1 cellular context compared by ENCODE assay signal in the genomic region with DNA sequence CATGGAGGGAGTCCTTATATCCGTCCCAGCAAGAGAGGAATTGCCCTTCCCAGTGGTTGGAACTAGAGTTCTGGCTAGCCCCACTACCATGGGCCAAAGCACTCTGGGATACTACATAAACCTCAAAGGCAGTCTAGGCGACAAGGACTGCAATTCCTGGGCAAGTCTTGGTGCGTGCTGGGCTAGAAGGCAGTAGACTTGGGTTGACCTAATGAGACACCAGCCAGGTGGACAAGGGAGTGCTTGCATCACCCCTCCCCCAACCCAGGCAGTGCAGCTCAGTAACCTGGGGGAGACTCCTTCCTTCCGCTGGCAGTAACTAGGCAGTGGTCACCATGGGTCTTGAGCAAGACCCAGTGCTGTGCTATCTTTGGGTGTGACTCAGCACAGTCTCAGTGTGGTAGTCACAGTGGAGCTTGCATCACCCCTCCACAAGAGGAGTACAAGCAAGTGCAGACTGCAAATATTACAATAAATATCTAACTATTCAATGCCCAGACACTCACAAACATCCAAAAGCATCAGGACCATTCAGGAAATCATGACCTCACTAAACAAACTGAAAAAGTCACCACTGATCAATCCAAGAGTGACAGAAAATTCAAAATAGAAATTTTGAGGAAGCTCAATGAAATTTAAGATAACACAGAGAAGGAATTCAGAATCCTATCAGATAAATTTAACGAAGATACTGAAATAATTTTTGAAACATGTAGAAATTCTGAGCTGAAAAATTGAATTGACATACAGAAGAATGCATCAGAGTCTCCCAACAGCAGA.
TF ChIP-seq lines count a peak whose summit lies in the region.

No MANE protein-coding gene starts in this region.

TF ChIP-seq in K562, 482 proteins besides CTCF, POLR2A, EP300 and RAD21 (continued from another document):
- TF ChIP-seq, protein P1, sequence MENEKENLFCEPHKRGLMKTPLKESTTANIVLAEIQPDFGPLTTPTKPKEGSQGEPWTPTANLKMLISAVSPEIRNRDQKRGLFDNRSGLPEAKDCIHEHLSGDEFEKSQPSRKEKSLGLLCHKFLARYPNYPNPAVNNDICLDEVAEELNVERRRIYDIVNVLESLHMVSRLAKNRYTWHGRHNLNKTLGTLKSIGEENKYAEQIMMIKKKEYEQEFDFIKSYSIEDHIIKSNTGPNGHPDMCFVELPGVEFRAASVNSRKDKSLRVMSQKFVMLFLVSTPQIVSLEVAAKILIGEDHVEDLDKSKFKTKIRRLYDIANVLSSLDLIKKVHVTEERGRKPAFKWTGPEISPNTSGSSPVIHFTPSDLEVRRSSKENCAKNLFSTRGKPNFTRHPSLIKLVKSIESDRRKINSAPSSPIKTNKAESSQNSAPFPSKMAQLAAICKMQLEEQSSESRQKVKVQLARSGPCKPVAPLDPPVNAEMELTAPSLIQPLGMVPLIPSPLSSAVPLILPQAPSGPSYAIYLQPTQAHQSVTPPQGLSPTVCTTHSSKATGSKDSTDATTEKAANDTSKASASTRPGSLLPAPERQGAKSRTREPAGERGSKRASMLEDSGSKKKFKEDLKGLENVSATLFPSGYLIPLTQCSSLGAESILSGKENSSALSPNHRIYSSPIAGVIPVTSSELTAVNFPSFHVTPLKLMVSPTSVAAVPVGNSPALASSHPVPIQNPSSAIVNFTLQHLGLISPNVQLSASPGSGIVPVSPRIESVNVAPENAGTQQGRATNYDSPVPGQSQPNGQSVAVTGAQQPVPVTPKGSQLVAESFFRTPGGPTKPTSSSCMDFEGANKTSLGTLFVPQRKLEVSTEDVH (IDR thresholded peaks at IDR 0.05; ENCODE audit: low read depth, partially characterized antibody) = peak; percentile 45
- TF ChIP-seq, protein P2, sequence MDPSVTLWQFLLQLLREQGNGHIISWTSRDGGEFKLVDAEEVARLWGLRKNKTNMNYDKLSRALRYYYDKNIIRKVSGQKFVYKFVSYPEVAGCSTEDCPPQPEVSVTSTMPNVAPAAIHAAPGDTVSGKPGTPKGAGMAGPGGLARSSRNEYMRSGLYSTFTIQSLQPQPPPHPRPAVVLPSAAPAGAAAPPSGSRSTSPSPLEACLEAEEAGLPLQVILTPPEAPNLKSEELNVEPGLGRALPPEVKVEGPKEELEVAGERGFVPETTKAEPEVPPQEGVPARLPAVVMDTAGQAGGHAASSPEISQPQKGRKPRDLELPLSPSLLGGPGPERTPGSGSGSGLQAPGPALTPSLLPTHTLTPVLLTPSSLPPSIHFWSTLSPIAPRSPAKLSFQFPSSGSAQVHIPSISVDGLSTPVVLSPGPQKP (CRISPR knock-in tag; IDR thresholded peaks at IDR 0.05) = no peak
- TF ChIP-seq FIP1L1 (IDR thresholded peaks at IDR 0.05; ENCODE audit: low read depth, low read length, poor library complexity, severe bottlenecking) = no peak
- peak; percentile 70; the same call in 1 of the 2 replicates for TF ChIP-seq BRD4 (IDR thresholded peaks at IDR 0.05)
- TF ChIP-seq, protein P3, sequence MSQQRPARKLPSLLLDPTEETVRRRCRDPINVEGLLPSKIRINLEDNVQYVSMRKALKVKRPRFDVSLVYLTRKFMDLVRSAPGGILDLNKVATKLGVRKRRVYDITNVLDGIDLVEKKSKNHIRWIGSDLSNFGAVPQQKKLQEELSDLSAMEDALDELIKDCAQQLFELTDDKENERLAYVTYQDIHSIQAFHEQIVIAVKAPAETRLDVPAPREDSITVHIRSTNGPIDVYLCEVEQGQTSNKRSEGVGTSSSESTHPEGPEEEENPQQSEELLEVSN (IDR thresholded peaks at IDR 0.05; ENCODE audit: borderline replicate concordance in 1 of 2, extremely low read depth in 1 of 2, insufficient read depth in 1 of 2, insufficient read length in 1 of 2, low read depth in 1 of 2, low read length in 1 of 2, poor library complexity in 1 of 2, severe bottlenecking in 1 of 2) = peak in 1 of 2 experiments; percentile 13
- no peak for TF ChIP-seq ZNF436 (CRISPR knock-in tag; IDR thresholded peaks at IDR 0.05)
- peak in 1 of 2 experiments; percentile 83; a peak in 1 of 4 replicates for TF ChIP-seq KDM4B (IDR thresholded peaks at IDR 0.05; ENCODE audit: borderline replicate concordance in 2 of 2, low read depth in 1 of 2)
- peak; percentile 95 for TF ChIP-seq SMARCA4 (IDR thresholded peaks at IDR 0.05)
- no peak for TF ChIP-seq ZNF445 (CRISPR knock-in tag; IDR thresholded peaks at IDR 0.05; ENCODE audit: low read depth)
- TF ChIP-seq KLF16 (IDR thresholded peaks at IDR 0.05) = peak; percentile 58; the same call in 1 of the 2 replicates
- no peak for TF ChIP-seq NFIX (CRISPR knock-in tag; IDR thresholded peaks at IDR 0.05; ENCODE audit: low read depth)
- TF ChIP-seq CHD1 (IDR thresholded peaks at IDR 0.05; ENCODE audit: low read length) = no peak
- TF ChIP-seq, protein P4, sequence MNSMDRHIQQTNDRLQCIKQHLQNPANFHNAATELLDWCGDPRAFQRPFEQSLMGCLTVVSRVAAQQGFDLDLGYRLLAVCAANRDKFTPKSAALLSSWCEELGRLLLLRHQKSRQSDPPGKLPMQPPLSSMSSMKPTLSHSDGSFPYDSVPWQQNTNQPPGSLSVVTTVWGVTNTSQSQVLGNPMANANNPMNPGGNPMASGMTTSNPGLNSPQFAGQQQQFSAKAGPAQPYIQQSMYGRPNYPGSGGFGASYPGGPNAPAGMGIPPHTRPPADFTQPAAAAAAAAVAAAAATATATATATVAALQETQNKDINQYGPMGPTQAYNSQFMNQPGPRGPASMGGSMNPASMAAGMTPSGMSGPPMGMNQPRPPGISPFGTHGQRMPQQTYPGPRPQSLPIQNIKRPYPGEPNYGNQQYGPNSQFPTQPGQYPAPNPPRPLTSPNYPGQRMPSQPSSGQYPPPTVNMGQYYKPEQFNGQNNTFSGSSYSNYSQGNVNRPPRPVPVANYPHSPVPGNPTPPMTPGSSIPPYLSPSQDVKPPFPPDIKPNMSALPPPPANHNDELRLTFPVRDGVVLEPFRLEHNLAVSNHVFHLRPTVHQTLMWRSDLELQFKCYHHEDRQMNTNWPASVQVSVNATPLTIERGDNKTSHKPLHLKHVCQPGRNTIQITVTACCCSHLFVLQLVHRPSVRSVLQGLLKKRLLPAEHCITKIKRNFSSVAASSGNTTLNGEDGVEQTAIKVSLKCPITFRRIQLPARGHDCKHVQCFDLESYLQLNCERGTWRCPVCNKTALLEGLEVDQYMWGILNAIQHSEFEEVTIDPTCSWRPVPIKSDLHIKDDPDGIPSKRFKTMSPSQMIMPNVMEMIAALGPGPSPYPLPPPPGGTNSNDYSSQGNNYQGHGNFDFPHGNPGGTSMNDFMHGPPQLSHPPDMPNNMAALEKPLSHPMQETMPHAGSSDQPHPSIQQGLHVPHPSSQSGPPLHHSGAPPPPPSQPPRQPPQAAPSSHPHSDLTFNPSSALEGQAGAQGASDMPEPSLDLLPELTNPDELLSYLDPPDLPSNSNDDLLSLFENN (IDR thresholded peaks at IDR 0.05; ENCODE audit: low read depth in 2 of 2, low read length in 2 of 2) = peak in 1 of 2 experiments; percentile 64; a peak in 1 of 4 replicates
- TF ChIP-seq RB1 (IDR thresholded peaks at IDR 0.05; ENCODE audit: low read depth) = no peak
- TF ChIP-seq E2F3 (CRISPR knock-in tag; IDR thresholded peaks at IDR 0.05) = peak; percentile 84; the same call in 1 of the 2 replicates
- peak; percentile 61; the same call in 1 of the 2 replicates for TF ChIP-seq MTA1 (IDR thresholded peaks at IDR 0.05; ENCODE audit: borderline replicate concordance)
- TF ChIP-seq POLR2AphosphoS5 (IDR thresholded peaks at IDR 0.05; ENCODE audit: control insufficient read depth, insufficient read depth, low read depth, low read length) = peak; percentile 25; the same call in 1 of the 2 replicates
- TF ChIP-seq, protein P5, sequence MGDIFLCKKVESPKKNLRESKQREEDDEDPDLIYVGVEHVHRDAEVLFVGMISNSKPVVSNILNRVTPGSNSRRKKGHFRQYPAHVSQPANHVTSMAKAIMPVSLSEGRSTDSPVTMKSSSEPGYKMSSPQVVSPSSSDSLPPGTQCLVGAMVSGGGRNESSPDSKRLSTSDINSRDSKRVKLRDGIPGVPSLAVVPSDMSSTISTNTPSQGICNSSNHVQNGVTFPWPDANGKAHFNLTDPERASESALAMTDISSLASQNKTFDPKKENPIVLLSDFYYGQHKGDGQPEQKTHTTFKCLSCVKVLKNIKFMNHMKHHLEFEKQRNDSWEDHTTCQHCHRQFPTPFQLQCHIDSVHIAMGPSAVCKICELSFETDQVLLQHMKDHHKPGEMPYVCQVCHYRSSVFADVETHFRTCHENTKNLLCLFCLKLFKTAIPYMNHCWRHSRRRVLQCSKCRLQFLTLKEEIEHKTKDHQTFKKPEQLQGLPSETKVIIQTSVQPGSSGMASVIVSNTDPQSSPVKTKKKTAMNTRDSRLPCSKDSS (IDR thresholded peaks at IDR 0.05; ENCODE audit: low read depth, partially characterized antibody) = no peak
- TF ChIP-seq RFX7 (CRISPR knock-in tag; IDR thresholded peaks at IDR 0.05) = no peak
- 0 out of 2 replicates have a peak, but pooled peaks have one; percentile 70 for TF ChIP-seq ZNF766 (CRISPR knock-in tag; conservative IDR thresholded peaks at IDR 0.05)
- TF ChIP-seq SMAD1 (IDR thresholded peaks at IDR 0.05; ENCODE audit: low read depth, low read length, partially characterized antibody) = no peak
- TF ChIP-seq EZH2 (IDR thresholded peaks at IDR 0.05; ENCODE audit: borderline replicate concordance, low read depth, low read length) = no peak
- TF ChIP-seq TCF3 (CRISPR knock-in tag; IDR thresholded peaks at IDR 0.05) = peak; percentile 56
- TF ChIP-seq, protein P6, sequence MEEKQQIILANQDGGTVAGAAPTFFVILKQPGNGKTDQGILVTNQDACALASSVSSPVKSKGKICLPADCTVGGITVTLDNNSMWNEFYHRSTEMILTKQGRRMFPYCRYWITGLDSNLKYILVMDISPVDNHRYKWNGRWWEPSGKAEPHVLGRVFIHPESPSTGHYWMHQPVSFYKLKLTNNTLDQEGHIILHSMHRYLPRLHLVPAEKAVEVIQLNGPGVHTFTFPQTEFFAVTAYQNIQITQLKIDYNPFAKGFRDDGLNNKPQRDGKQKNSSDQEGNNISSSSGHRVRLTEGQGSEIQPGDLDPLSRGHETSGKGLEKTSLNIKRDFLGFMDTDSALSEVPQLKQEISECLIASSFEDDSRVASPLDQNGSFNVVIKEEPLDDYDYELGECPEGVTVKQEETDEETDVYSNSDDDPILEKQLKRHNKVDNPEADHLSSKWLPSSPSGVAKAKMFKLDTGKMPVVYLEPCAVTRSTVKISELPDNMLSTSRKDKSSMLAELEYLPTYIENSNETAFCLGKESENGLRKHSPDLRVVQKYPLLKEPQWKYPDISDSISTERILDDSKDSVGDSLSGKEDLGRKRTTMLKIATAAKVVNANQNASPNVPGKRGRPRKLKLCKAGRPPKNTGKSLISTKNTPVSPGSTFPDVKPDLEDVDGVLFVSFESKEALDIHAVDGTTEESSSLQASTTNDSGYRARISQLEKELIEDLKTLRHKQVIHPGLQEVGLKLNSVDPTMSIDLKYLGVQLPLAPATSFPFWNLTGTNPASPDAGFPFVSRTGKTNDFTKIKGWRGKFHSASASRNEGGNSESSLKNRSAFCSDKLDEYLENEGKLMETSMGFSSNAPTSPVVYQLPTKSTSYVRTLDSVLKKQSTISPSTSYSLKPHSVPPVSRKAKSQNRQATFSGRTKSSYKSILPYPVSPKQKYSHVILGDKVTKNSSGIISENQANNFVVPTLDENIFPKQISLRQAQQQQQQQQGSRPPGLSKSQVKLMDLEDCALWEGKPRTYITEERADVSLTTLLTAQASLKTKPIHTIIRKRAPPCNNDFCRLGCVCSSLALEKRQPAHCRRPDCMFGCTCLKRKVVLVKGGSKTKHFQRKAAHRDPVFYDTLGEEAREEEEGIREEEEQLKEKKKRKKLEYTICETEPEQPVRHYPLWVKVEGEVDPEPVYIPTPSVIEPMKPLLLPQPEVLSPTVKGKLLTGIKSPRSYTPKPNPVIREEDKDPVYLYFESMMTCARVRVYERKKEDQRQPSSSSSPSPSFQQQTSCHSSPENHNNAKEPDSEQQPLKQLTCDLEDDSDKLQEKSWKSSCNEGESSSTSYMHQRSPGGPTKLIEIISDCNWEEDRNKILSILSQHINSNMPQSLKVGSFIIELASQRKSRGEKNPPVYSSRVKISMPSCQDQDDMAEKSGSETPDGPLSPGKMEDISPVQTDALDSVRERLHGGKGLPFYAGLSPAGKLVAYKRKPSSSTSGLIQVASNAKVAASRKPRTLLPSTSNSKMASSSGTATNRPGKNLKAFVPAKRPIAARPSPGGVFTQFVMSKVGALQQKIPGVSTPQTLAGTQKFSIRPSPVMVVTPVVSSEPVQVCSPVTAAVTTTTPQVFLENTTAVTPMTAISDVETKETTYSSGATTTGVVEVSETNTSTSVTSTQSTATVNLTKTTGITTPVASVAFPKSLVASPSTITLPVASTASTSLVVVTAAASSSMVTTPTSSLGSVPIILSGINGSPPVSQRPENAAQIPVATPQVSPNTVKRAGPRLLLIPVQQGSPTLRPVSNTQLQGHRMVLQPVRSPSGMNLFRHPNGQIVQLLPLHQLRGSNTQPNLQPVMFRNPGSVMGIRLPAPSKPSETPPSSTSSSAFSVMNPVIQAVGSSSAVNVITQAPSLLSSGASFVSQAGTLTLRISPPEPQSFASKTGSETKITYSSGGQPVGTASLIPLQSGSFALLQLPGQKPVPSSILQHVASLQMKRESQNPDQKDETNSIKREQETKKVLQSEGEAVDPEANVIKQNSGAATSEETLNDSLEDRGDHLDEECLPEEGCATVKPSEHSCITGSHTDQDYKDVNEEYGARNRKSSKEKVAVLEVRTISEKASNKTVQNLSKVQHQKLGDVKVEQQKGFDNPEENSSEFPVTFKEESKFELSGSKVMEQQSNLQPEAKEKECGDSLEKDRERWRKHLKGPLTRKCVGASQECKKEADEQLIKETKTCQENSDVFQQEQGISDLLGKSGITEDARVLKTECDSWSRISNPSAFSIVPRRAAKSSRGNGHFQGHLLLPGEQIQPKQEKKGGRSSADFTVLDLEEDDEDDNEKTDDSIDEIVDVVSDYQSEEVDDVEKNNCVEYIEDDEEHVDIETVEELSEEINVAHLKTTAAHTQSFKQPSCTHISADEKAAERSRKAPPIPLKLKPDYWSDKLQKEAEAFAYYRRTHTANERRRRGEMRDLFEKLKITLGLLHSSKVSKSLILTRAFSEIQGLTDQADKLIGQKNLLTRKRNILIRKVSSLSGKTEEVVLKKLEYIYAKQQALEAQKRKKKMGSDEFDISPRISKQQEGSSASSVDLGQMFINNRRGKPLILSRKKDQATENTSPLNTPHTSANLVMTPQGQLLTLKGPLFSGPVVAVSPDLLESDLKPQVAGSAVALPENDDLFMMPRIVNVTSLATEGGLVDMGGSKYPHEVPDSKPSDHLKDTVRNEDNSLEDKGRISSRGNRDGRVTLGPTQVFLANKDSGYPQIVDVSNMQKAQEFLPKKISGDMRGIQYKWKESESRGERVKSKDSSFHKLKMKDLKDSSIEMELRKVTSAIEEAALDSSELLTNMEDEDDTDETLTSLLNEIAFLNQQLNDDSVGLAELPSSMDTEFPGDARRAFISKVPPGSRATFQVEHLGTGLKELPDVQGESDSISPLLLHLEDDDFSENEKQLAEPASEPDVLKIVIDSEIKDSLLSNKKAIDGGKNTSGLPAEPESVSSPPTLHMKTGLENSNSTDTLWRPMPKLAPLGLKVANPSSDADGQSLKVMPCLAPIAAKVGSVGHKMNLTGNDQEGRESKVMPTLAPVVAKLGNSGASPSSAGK (IDR thresholded peaks at IDR 0.05) = peak; percentile 47; the same call in 1 of the 2 replicates
- TF ChIP-seq, protein P7, sequence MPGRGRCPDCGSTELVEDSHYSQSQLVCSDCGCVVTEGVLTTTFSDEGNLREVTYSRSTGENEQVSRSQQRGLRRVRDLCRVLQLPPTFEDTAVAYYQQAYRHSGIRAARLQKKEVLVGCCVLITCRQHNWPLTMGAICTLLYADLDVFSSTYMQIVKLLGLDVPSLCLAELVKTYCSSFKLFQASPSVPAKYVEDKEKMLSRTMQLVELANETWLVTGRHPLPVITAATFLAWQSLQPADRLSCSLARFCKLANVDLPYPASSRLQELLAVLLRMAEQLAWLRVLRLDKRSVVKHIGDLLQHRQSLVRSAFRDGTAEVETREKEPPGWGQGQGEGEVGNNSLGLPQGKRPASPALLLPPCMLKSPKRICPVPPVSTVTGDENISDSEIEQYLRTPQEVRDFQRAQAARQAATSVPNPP (IDR thresholded peaks at IDR 0.05; ENCODE audit: borderline replicate concordance, insufficient read depth, insufficient read length) = no peak
- peak; percentile 91; the same call in 1 of the 2 replicates for TF ChIP-seq HDAC8 (tag; IDR thresholded peaks at IDR 0.05)
- TF ChIP-seq ZNF778 (CRISPR knock-in tag; IDR thresholded peaks at IDR 0.05) = no peak
- TF ChIP-seq TARDBP (IDR thresholded peaks at IDR 0.05) = peak; percentile 60; the same call in 1 of the 2 replicates
- no peak for TF ChIP-seq LARP7 (IDR thresholded peaks at IDR 0.05)
